9 cellular contexts compared by ENCODE assay signal in the genomic region with DNA sequence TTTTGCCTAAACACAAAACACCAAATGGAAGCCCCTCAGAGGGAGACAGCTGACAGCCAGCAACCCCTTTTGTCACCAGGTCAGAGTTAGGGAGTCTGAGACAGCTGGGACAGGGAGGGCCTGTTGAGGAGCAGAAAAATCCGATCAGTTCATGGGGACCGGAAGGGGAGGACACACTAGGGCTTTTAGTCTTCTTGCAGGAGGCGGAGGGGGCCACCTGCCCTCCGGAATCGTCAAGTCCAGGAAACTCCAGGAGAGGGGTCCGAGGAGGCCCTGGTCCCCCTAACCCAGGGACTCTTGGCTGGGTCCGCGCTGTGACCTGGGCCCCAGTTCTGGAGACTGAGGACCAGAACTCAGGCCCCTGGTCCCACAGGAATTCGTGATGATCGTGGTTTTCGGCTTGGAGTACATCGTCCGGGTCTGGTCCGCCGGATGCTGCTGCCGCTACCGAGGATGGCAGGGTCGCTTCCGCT. TPM values are rescaled to one million over a fixed set of nuclear protein-coding genes. Genes with fewer than 3 reads are reported as not detected.
A peak's percentile ranks its signal among the peaks of the same experiment; 100 is the strongest.
DNase-seq lines count a peak whose midpoint lies in the region; ATAC-seq and TF ChIP-seq lines count a peak whose summit lies in the region.
"Had no signal": no experiment of that assay in that cellular context is flagged by ENCODE, and none has a peak within 500 bp of the region (broad histone marks: within the 10 kb centered on the region; RNA-seq: fewer than 3 reads in every experiment).

No MANE protein-coding gene starts in this region.

- no peak overlapping the region for H2AK5ac ChIP-seq in H9 (ENCODE audit: insufficient read length, low read length)

- no peaks in the 10 kb centered on the region for H3K27me3 ChIP-seq in CD4-positive, CD25-positive, alpha-beta regulatory T cell (ENCODE audit: control insufficient read depth, insufficient read depth, low read length)
- H3K27me3 ChIP-seq in H9 (ENCODE audit: insufficient read depth, low read length) (no peaks in the 10 kb centered on the region; the same call in 1 of the 2 replicates), GM23248 (replicated peaks; ENCODE audit: insufficient read depth) (peaks cover 16% of the 10 kb centered on the region)

- no peaks in the 10 kb centered on the region for H3K9me3 ChIP-seq in CD4-positive, CD25-positive, alpha-beta regulatory T cell (ENCODE audit: control insufficient read depth in 2 of 2, low read length in 2 of 2)
- H3K9me3 ChIP-seq in H9 (ENCODE audit: control insufficient read depth, low read depth, low read length) = no peaks in the 10 kb centered on the region
- no peaks in the 10 kb centered on the region for H3K9me3 ChIP-seq in GM23248 (ENCODE audit: low read depth)

- H3K4ac ChIP-seq in H9 (ENCODE audit: low read depth, low read length) = no peak overlapping the region

- H3K4me1 ChIP-seq in CD4-positive, CD25-positive, alpha-beta regulatory T cell (ENCODE audit: control insufficient read depth, insufficient read depth, low read length, poor library complexity, severe bottlenecking) = peaks cover 14% of the 10 kb centered on the region
- no peaks in the 10 kb centered on the region for H3K4me1 ChIP-seq in H9 (ENCODE audit: insufficient read depth, low read length)
- no peaks in the 10 kb centered on the region for H3K4me1 ChIP-seq in GM23248 (ENCODE audit: insufficient read depth)

- no peak overlapping the region for H2BK20ac ChIP-seq in H9 (ENCODE audit: low read depth, low read length, poor library complexity, severe bottlenecking)

- H3F3A ChIP-seq in GM23248 (ENCODE audit: insufficient read depth) = no peaks in the 10 kb centered on the region

- no peaks in the 10 kb centered on the region for H3K9me3 Mint-ChIP-seq in CD4-positive, CD25-positive, alpha-beta regulatory T cell
- H3K9me3 Mint-ChIP-seq in H9 (no peaks in the 10 kb centered on the region), neural crest cell (no peaks in the 10 kb centered on the region)

- H2AFZ ChIP-seq in H9 (ENCODE audit: low read length) = no peak overlapping the region
- no peak overlapping the region; the same call in 1 of the 2 replicates for H2AFZ ChIP-seq in GM23248

- peak in 1 of 2 donors; percentile 49 for ATAC-seq in CD4-positive, CD25-positive, alpha-beta regulatory T cell (ENCODE audit: low read depth in 2 of 2)

- H3K23me2 ChIP-seq in H9 (ENCODE audit: insufficient read length, low read depth, low read length, poor library complexity, severe bottlenecking) = peaks cover 7% of the 10 kb centered on the region

- H2BK15ac ChIP-seq in H9 (ENCODE audit: low read depth, low read length) = no peak overlapping the region

- peak overlapping the region; percentile 66 for H3K27ac ChIP-seq in CD4-positive, CD25-positive, alpha-beta regulatory T cell (ENCODE audit: insufficient read depth, low read length, poor library complexity, severe bottlenecking)
- H3K27ac ChIP-seq in H9 (ENCODE audit: insufficient read length, low read depth, low read length) = no peak overlapping the region
- peak overlapping the region in 1 of 2 donors; percentile 77 for H3K27ac ChIP-seq in coronary artery
- H3K27ac ChIP-seq in GM23248 = no peak overlapping the region

- H4K91ac ChIP-seq in H9 (ENCODE audit: insufficient read length, low read depth, low read length) = no peak overlapping the region

- no peak overlapping the region for H3K23ac ChIP-seq in H9 (ENCODE audit: insufficient read length, low read depth, low read length)

- no peak overlapping the region for H4K8ac ChIP-seq in H9 (replicated peaks; ENCODE audit: insufficient read length, low read depth, low read length)

- no CpG with 5 or more reads among the region's 19 CpGs for WGBS in H9 (ENCODE audit: extremely low coverage, insufficient read length, low lambda C conversion rate)
- 33 to 37% methylated on average over 17 to 19 of the region's 19 CpGs for WGBS in GM23248 (ENCODE audit: low coverage in 1 of 2, low lambda C conversion rate in 2 of 2, missing lambda C conversion rate in 2 of 2), 2 experiments

- no peak overlapping the region for H3K18ac ChIP-seq in H9 (ENCODE audit: insufficient read length, low read depth, low read length)

- in situ Hi-C loops in GM23248 (cut with MboI) = no loop called here

- H3K56ac ChIP-seq in H9 (ENCODE audit: insufficient read length, low read depth, low read length) = no peak overlapping the region

- peak overlapping the region; percentile 78 to 92 (median 87) for H3K4me3 Mint-ChIP-seq in CD4-positive, CD25-positive, alpha-beta regulatory T cell
- H3K4me3 Mint-ChIP-seq in H9 (peak overlapping the region; percentile 69 to 78), neural crest cell (peak overlapping the region; percentile 73)

- H3K79me2 ChIP-seq in H9 (ENCODE audit: insufficient read depth, low read length) (no peaks in the 10 kb centered on the region), GM23248 (ENCODE audit: insufficient read depth) (no peaks in the 10 kb centered on the region)

- TF ChIP-seq CTCF in H9 (conservative IDR thresholded peaks at IDR 0.05) (no peak), coronary artery (IDR thresholded peaks at IDR 0.05) (no peak), neural crest cell (conservative IDR thresholded peaks at IDR 0.05) (no peak)

- H3K4me3 ChIP-seq in CD4-positive, CD25-positive, alpha-beta regulatory T cell (ENCODE audit: low read depth, low read length) = peak overlapping the region; percentile 19
- peak overlapping the region; percentile 67 for H3K4me3 ChIP-seq in coronary artery
- H3K4me3 ChIP-seq in GM23248 = no peak overlapping the region

- H3K36me3 ChIP-seq in CD4-positive, CD25-positive, alpha-beta regulatory T cell (ENCODE audit: control insufficient read depth, insufficient read depth, low read length) = no peaks in the 10 kb centered on the region
- no peaks in the 10 kb centered on the region for H3K36me3 ChIP-seq in GM23248 (ENCODE audit: low read depth)

- H4K20me1 ChIP-seq in H9 (ENCODE audit: control insufficient read depth, insufficient read depth, insufficient read length) = no peaks in the 10 kb centered on the region
- no peaks in the 10 kb centered on the region for H4K20me1 ChIP-seq in GM23248 (ENCODE audit: insufficient read depth)

- no peaks in the 10 kb centered on the region for H3K79me1 ChIP-seq in H9 (ENCODE audit: insufficient read depth, low read depth, low read length, poor library complexity, severe bottlenecking)

- H3K4me2 ChIP-seq in H9 (ENCODE audit: insufficient read depth, insufficient read length, low read length) = peak overlapping the region; percentile 35
- H3K4me2 ChIP-seq in GM23248 (ENCODE audit: unreplicated experiment) = no peak overlapping the region

- no peak overlapping the region for H4K5ac ChIP-seq in H9 (ENCODE audit: insufficient read length, low read depth, low read length)

- peak overlapping the region; percentile 77 to 92 (median 88) for H3K27ac Mint-ChIP-seq in CD4-positive, CD25-positive, alpha-beta regulatory T cell
- H3K27ac Mint-ChIP-seq in H9 (no peak overlapping the region), neural crest cell (ENCODE audit: unreplicated experiment) (no peak overlapping the region)

- H3K9ac ChIP-seq in H9 (ENCODE audit: extremely low read depth, insufficient read length, low read length) (no peak overlapping the region), GM23248 (no peak overlapping the region)

- no peak overlapping the region for H2BK120ac ChIP-seq in H9 (ENCODE audit: low read depth, low read length, poor library complexity, severe bottlenecking)

- H3K14ac ChIP-seq in H9 (ENCODE audit: insufficient read depth, low read length) = no peak overlapping the region

- H3K27me3 Mint-ChIP-seq in CD4-positive, CD25-positive, alpha-beta regulatory T cell = peaks cover 2% of the 10 kb centered on the region
- H3K27me3 Mint-ChIP-seq in H9 (ENCODE audit: low read depth) (peaks cover 41% of the 10 kb centered on the region), neural crest cell (ENCODE audit: low read depth) (peaks cover 16% of the 10 kb centered on the region)

- H3T11ph ChIP-seq in H9 (ENCODE audit: low read length) = no peak overlapping the region

- no peaks in the 10 kb centered on the region for H3K36me3 Mint-ChIP-seq in CD4-positive, CD25-positive, alpha-beta regulatory T cell
- H3K36me3 Mint-ChIP-seq in H9 (ENCODE audit: insufficient read depth in 1 of 3, low read depth in 3 of 3) = no peaks in the 10 kb centered on the region
- no peaks in the 10 kb centered on the region for H3K36me3 Mint-ChIP-seq in neural crest cell (ENCODE audit: low read depth)

- H2BK5ac ChIP-seq in H9 (ENCODE audit: insufficient read length, low read length) = no peak overlapping the region

- DNase-seq in CD4-positive, CD25-positive, alpha-beta regulatory T cell = peak in 1 of 3 donors; percentile 21
- DNase-seq in H9 = no peak
- no peak for DNase-seq in coronary artery (ENCODE audit: low spot score)
- DNase-seq in neural crest cell (ENCODE audit: low read depth, low spot score) = no peak
- no peak for DNase-seq in OCI-M2 (lab: John Stamatoyannopoulos, UW; ENCODE audit: unreplicated experiment)
- DNase-seq in GM23248 = no peak
- no peak for DNase-seq in NCI-H524 (lab: John Stamatoyannopoulos, UW)
- no peak for DNase-seq in COLO668 (lab: John Stamatoyannopoulos, UW; ENCODE audit: unreplicated experiment)
- DNase-seq: DND-41 had no signal

- H2BK12ac ChIP-seq in H9 (ENCODE audit: insufficient read length, low read depth, low read length) = no peak overlapping the region

- no peaks in the 10 kb centered on the region for H3K9me2 ChIP-seq in GM23248 (ENCODE audit: insufficient read depth)

- H3K4me1 Mint-ChIP-seq in CD4-positive, CD25-positive, alpha-beta regulatory T cell = peaks cover 0 to 20% (median 5%) of the 10 kb centered on the region in 4 donors
- peaks cover 4 to 19% of the 10 kb centered on the region in 2 experiments for H3K4me1 Mint-ChIP-seq in H9
- H3K4me1 Mint-ChIP-seq in neural crest cell = peaks cover 21% of the 10 kb centered on the region

RNA-seq across cellular contexts. Expression of gene KCNQ4, which starts 34.2 kb away (rescaled TPM):
- total RNA-seq in CD4-positive, CD25-positive, alpha-beta regulatory T cell = 0.44 TPM
- polyA plus RNA-seq in CD4-positive, CD25-positive, alpha-beta regulatory T cell = under 1 TPM in 3 of 4 donors, not detected in 1; 0.10 to 0.25 (median 0.13) TPM
- total RNA-seq in H9 (2021) (1.4 TPM in 2 replicates), neural crest cell (0.89 and 0.91 TPM in 2 replicates)
- not detected in 2 replicates for total RNA-seq in GM23248 (2014; rRNA removed; shearing (Covaris generic))
- not detected in 2 replicates for polyA plus RNA-seq in GM23248 (2016; fragmentation: Nextera tagmentation; extraction: Ambion mirVana)

RNA-seq across cellular contexts. Expression of gene CITED4, which starts 44.3 kb away (rescaled TPM):
- 14.8 TPM for total RNA-seq in CD4-positive, CD25-positive, alpha-beta regulatory T cell
- polyA plus RNA-seq in CD4-positive, CD25-positive, alpha-beta regulatory T cell = 10 to 100 TPM in 3 of 4 donors, 1 to 10 TPM in 1; 7.0 to 15.8 (median 13.3) TPM
- total RNA-seq in H9 (2021) (9.5 and 10.4 TPM in 2 replicates), neural crest cell (11.3 TPM in 2 replicates)
- total RNA-seq in GM23248 (2014; rRNA removed; shearing (Covaris generic)) = not detected in 2 replicates
- 0.19 TPM in 1 of 2 replicates, not detected in the other for polyA plus RNA-seq in GM23248 (2016; fragmentation: Nextera tagmentation; extraction: Ambion mirVana)

Comparison
In these comparisons a context has a peak if more than half of its experiments do, and no peak if none do; other contexts are left out.
1. H3K27ac Mint-ChIP-seq: peak in CD4-positive, CD25-positive, alpha-beta regulatory T cell (3 of 3); none in H9 (0 of 3) and neural crest cell (single experiment).
2. RNA of gene CITED4, which starts 44.3 kb away (total RNA-seq): 14.8 TPM in CD4-positive, CD25-positive, alpha-beta regulatory T cell (single experiment), 11.3 TPM in neural crest cell and 9.5 to 10.4 TPM in H9; not detected in GM23248; every median in the first group is over 10 times any median in the second.
3. Peak in every context shown above with its lines, with median percentiles within 50 percentile points of each other: H3K4me3 Mint-ChIP-seq.